In the genomic region with DNA sequence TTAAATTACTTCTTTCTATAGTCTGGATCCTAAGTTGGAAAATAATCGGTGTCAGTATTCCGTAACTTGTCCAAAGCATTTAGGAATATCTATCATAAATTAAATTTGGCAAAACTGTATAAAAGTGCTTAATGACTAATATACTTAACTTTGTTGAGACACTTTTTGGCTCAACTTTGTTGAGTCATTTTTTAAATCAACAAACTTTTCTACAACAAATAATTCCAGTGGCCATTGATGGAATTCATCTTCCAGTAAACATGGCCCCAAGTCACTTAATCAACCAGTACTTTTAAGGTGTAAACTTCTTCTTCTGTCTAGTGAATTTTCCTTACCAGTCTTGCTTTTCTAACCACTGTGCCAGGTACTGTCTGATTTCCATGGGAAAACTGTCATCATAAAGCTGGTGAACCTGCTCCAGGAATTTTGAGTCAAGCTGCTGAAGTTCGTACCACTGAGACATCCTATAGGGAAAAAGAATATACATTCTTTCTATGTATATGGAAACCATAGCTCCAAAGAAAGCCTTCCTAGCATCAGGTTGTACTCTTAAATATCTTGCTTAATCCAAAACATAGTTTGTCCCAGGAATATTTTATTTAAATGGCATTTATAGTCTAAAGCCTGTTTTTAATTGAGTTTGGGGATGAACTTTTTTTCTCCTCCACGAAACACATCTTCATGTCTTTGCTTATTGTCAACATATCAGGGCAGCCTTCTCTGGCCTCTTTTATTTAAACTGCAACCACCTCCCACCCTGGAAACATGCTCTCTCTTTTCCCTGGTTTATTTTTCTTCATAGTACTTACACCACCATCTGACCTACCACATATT, we compare ENCODE assay signal across 1 cellular context.
TF ChIP-seq lines count a peak whose summit lies in the region.

No MANE protein-coding gene starts in this region.

TF ChIP-seq in WTC11, 78 proteins besides CTCF, POLR2A, EP300 and RAD21 (continued from another document):
- TF ChIP-seq, protein P1, sequence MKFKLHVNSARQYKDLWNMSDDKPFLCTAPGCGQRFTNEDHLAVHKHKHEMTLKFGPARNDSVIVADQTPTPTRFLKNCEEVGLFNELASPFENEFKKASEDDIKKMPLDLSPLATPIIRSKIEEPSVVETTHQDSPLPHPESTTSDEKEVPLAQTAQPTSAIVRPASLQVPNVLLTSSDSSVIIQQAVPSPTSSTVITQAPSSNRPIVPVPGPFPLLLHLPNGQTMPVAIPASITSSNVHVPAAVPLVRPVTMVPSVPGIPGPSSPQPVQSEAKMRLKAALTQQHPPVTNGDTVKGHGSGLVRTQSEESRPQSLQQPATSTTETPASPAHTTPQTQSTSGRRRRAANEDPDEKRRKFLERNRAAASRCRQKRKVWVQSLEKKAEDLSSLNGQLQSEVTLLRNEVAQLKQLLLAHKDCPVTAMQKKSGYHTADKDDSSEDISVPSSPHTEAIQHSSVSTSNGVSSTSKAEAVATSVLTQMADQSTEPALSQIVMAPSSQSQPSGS (CRISPR knock-in tag; IDR thresholded peaks at IDR 0.05; ENCODE audit: borderline replicate concordance, low read depth) = no peak
- TF ChIP-seq FOXJ3 (CRISPR knock-in tag; IDR thresholded peaks at IDR 0.05; ENCODE audit: borderline replicate concordance) = no peak
TF ChIP-seq in WTC11: peak in this region for 0.
